Comparison of ENCODE assay signal across 1 cellular context in genomic region chr6:87472525-87473418, GRCh38.
TF ChIP-seq lines count a peak whose summit lies in the region.

SLC35A1 (plus strand) TSS chr6:87472974; CDS start chr6:87473004, 30 bp downstream.

TF ChIP-seq in GM12878, 131 proteins besides CTCF, POLR2A, EP300 and RAD21 (continued from another document and continues in another):
- TF ChIP-seq, protein P1, sequence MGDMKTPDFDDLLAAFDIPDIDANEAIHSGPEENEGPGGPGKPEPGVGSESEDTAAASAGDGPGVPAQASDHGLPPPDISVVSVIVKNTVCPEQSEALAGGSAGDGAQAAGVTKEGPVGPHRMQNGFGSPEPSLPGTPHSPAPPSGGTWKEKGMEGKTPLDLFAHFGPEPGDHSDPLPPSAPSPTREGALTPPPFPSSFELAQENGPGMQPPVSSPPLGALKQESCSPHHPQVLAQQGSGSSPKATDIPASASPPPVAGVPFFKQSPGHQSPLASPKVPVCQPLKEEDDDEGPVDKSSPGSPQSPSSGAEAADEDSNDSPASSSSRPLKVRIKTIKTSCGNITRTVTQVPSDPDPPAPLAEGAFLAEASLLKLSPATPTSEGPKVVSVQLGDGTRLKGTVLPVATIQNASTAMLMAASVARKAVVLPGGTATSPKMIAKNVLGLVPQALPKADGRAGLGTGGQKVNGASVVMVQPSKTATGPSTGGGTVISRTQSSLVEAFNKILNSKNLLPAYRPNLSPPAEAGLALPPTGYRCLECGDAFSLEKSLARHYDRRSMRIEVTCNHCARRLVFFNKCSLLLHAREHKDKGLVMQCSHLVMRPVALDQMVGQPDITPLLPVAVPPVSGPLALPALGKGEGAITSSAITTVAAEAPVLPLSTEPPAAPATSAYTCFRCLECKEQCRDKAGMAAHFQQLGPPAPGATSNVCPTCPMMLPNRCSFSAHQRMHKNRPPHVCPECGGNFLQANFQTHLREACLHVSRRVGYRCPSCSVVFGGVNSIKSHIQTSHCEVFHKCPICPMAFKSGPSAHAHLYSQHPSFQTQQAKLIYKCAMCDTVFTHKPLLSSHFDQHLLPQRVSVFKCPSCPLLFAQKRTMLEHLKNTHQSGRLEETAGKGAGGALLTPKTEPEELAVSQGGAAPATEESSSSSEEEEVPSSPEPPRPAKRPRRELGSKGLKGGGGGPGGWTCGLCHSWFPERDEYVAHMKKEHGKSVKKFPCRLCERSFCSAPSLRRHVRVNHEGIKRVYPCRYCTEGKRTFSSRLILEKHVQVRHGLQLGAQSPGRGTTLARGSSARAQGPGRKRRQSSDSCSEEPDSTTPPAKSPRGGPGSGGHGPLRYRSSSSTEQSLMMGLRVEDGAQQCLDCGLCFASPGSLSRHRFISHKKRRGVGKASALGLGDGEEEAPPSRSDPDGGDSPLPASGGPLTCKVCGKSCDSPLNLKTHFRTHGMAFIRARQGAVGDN (IDR thresholded peaks at IDR 0.05) = peak; percentile 45; the same call in 1 of the 2 replicates
- TF ChIP-seq SREBF1 (IDR thresholded peaks at IDR 0.05; ENCODE audit: low read length) (no peak), NR2C2 (IDR thresholded peaks at IDR 0.05; ENCODE audit: borderline replicate concordance, control insufficient read depth, insufficient read length, low read depth) (no peak), MTA2 (IDR thresholded peaks at IDR 0.05; ENCODE audit: low read depth) (peak; percentile 24; the same call in 1 of the 2 replicates), TCF3 (IDR thresholded peaks at IDR 0.05; ENCODE audit: borderline replicate concordance, insufficient read depth, low read depth, low read length) (0 out of 2 replicates have a peak, but pooled peaks have one; percentile 40), PBX3 (IDR thresholded peaks at IDR 0.05; ENCODE audit: insufficient replicate concordance, low read depth, low read length) (no peak), TAF1 (IDR thresholded peaks at IDR 0.05; ENCODE audit: borderline replicate concordance, low read depth, low read length) (peak; percentile 77; the same call in 1 of the 2 replicates), RBBP5 (conservative IDR thresholded peaks at IDR 0.05) (0 out of 2 replicates have a peak, but pooled peaks have one; percentile 41), CBX3 (IDR thresholded peaks at IDR 0.05; ENCODE audit: borderline replicate concordance, low read depth) (no peak), NKRF (conservative IDR thresholded peaks at IDR 0.05) (peak; percentile 83), NR2F1 (conservative IDR thresholded peaks at IDR 0.05) (peak; percentile 73), HCFC1 (IDR thresholded peaks at IDR 0.05; ENCODE audit: low read length) (peak; percentile 88), ZNF622 (IDR thresholded peaks at IDR 0.05) (no peak), RFX5 (IDR thresholded peaks at IDR 0.05; ENCODE audit: low read depth, low read length) (no peak), SREBF2 (IDR thresholded peaks at IDR 0.05; ENCODE audit: low read length) (no peak), ESRRA (IDR thresholded peaks at IDR 0.05; ENCODE audit: low read length) (no peak), CREM (IDR thresholded peaks at IDR 0.05; ENCODE audit: low read depth) (peak; percentile 61; the same call in 1 of the 2 replicates), ZNF24 (IDR thresholded peaks at IDR 0.05) (0 out of 2 replicates have a peak, but pooled peaks have one; percentile 44), TCF12 (IDR thresholded peaks at IDR 0.05; ENCODE audit: low read depth, low read length) (no peak), ZBED1 (IDR thresholded peaks at IDR 0.05; ENCODE audit: borderline replicate concordance) (no peak; the same call in 1 of the 2 replicates), DPF2 (IDR thresholded peaks at IDR 0.05) (peak; percentile 80; the same call in 1 of the 2 replicates), EGR1 (IDR thresholded peaks at IDR 0.05; ENCODE audit: borderline replicate concordance in 1 of 2, low read depth in 2 of 2, low read length in 2 of 2) (peak in 1 of 2 experiments; percentile 98; a peak in 2 of 3 replicates), TARDBP (IDR thresholded peaks at IDR 0.05; ENCODE audit: borderline replicate concordance) (peak; percentile 58; the same call in 1 of the 2 replicates), MYC (IDR thresholded peaks at IDR 0.05; ENCODE audit: insufficient read depth, insufficient read length, insufficient replicate concordance, low read length, severe bottlenecking) (no peak), CBX5 (IDR thresholded peaks at IDR 0.05; ENCODE audit: low read depth) (no peak), SUZ12 (IDR thresholded peaks at IDR 0.05; ENCODE audit: unreplicated experiment) (no peak), PRDM15 (CRISPR knock-in tag; IDR thresholded peaks at IDR 0.05) (no peak), ZNF384 (IDR thresholded peaks at IDR 0.05; ENCODE audit: borderline replicate concordance, low read depth, low read length) (no peak)
- TF ChIP-seq, protein P2, sequence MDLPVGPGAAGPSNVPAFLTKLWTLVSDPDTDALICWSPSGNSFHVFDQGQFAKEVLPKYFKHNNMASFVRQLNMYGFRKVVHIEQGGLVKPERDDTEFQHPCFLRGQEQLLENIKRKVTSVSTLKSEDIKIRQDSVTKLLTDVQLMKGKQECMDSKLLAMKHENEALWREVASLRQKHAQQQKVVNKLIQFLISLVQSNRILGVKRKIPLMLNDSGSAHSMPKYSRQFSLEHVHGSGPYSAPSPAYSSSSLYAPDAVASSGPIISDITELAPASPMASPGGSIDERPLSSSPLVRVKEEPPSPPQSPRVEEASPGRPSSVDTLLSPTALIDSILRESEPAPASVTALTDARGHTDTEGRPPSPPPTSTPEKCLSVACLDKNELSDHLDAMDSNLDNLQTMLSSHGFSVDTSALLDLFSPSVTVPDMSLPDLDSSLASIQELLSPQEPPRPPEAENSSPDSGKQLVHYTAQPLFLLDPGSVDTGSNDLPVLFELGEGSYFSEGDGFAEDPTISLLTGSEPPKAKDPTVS (IDR thresholded peaks at IDR 0.05; ENCODE audit: low read depth, low read length) = no peak
- TF ChIP-seq, protein P3, sequence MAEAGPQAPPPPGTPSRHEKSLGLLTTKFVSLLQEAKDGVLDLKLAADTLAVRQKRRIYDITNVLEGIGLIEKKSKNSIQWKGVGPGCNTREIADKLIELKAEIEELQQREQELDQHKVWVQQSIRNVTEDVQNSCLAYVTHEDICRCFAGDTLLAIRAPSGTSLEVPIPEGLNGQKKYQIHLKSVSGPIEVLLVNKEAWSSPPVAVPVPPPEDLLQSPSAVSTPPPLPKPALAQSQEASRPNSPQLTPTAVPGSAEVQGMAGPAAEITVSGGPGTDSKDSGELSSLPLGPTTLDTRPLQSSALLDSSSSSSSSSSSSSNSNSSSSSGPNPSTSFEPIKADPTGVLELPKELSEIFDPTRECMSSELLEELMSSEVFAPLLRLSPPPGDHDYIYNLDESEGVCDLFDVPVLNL (IDR thresholded peaks at IDR 0.05; ENCODE audit: low read depth, low read length) = no peak
- TF ChIP-seq, protein P4, sequence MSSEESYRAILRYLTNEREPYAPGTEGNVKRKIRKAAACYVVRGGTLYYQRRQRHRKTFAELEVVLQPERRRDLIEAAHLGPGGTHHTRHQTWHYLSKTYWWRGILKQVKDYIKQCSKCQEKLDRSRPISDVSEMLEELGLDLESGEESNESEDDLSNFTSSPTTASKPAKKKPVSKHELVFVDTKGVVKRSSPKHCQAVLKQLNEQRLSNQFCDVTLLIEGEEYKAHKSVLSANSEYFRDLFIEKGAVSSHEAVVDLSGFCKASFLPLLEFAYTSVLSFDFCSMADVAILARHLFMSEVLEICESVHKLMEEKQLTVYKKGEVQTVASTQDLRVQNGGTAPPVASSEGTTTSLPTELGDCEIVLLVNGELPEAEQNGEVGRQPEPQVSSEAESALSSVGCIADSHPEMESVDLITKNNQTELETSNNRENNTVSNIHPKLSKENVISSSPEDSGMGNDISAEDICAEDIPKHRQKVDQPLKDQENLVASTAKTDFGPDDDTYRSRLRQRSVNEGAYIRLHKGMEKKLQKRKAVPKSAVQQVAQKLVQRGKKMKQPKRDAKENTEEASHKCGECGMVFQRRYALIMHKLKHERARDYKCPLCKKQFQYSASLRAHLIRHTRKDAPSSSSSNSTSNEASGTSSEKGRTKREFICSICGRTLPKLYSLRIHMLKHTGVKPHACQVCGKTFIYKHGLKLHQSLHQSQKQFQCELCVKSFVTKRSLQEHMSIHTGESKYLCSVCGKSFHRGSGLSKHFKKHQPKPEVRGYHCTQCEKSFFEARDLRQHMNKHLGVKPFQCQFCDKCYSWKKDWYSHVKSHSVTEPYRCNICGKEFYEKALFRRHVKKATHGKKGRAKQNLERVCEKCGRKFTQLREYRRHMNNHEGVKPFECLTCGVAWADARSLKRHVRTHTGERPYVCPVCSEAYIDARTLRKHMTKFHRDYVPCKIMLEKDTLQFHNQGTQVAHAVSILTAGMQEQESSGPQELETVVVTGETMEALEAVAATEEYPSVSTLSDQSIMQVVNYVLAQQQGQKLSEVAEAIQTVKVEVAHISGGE (CRISPR knock-in tag; IDR thresholded peaks at IDR 0.05) = no peak
- TF ChIP-seq, protein P5, sequence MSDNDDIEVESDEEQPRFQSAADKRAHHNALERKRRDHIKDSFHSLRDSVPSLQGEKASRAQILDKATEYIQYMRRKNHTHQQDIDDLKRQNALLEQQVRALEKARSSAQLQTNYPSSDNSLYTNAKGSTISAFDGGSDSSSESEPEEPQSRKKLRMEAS (IDR thresholded peaks at IDR 0.05; ENCODE audit: low read depth, low read length) = no peak
- TF ChIP-seq, protein P6, sequence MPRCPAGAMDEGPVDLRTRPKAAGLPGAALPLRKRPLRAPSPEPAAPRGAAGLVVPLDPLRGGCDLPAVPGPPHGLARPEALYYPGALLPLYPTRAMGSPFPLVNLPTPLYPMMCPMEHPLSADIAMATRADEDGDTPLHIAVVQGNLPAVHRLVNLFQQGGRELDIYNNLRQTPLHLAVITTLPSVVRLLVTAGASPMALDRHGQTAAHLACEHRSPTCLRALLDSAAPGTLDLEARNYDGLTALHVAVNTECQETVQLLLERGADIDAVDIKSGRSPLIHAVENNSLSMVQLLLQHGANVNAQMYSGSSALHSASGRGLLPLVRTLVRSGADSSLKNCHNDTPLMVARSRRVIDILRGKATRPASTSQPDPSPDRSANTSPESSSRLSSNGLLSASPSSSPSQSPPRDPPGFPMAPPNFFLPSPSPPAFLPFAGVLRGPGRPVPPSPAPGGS (IDR thresholded peaks at IDR 0.05; ENCODE audit: borderline replicate concordance, insufficient read depth, low read depth, low read length, poor library complexity, severe bottlenecking) = peak; percentile 46
- TF ChIP-seq, protein P7, sequence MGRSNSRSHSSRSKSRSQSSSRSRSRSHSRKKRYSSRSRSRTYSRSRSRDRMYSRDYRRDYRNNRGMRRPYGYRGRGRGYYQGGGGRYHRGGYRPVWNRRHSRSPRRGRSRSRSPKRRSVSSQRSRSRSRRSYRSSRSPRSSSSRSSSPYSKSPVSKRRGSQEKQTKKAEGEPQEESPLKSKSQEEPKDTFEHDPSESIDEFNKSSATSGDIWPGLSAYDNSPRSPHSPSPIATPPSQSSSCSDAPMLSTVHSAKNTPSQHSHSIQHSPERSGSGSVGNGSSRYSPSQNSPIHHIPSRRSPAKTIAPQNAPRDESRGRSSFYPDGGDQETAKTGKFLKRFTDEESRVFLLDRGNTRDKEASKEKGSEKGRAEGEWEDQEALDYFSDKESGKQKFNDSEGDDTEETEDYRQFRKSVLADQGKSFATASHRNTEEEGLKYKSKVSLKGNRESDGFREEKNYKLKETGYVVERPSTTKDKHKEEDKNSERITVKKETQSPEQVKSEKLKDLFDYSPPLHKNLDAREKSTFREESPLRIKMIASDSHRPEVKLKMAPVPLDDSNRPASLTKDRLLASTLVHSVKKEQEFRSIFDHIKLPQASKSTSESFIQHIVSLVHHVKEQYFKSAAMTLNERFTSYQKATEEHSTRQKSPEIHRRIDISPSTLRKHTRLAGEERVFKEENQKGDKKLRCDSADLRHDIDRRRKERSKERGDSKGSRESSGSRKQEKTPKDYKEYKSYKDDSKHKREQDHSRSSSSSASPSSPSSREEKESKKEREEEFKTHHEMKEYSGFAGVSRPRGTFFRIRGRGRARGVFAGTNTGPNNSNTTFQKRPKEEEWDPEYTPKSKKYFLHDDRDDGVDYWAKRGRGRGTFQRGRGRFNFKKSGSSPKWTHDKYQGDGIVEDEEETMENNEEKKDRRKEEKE (IDR thresholded peaks at IDR 0.05) = no peak
